ENCODE assay signal across 19 cellular contexts in genomic region chr12:124030008-124030407, GRCh38. TPM values are rescaled to one million over a fixed set of nuclear protein-coding genes. Genes with fewer than 3 reads are reported as not detected.
A peak's percentile ranks its signal among the peaks of the same experiment; 100 is the strongest.
DNase-seq lines count a peak whose midpoint lies in the region; TF ChIP-seq lines count a peak whose summit lies in the region.
"Had no signal": no experiment of that assay in that cellular context is flagged by ENCODE, and none has a peak within 500 bp of the region (broad histone marks: within the 10 kb centered on the region; RNA-seq: fewer than 3 reads in every experiment).

No MANE protein-coding gene starts in this region.

- H3K4me2 ChIP-seq in H9 (ENCODE audit: insufficient read depth, insufficient read length, low read length) (no peak overlapping the region), smooth muscle cell (peak overlapping the region; percentile 82)

- no peak overlapping the region for H3K4ac ChIP-seq in H9 (ENCODE audit: low read depth, low read length)

- no peak overlapping the region for H2BK120ac ChIP-seq in H9 (ENCODE audit: low read depth, low read length, poor library complexity, severe bottlenecking)

- H2AK5ac ChIP-seq in H9 (ENCODE audit: insufficient read length, low read length), result no peak overlapping the region

- no peak overlapping the region for H4K91ac ChIP-seq in H9 (ENCODE audit: insufficient read length, low read depth, low read length)

- H2AFZ ChIP-seq in H9 (ENCODE audit: low read length) (no peak overlapping the region), smooth muscle cell (ENCODE audit: low read depth) (no peak overlapping the region)

- no peaks in the 10 kb centered on the region for H3K23me2 ChIP-seq in H9 (ENCODE audit: insufficient read length, low read depth, low read length, poor library complexity, severe bottlenecking)

- H3K9me3 Mint-ChIP-seq in H9, result peaks cover 3 to 8% of the 10 kb centered on the region in 2 experiments; a peak in 4 of 5 replicates
- H3K9me3 Mint-ChIP-seq in mesothelial cell of epicardium, result no peaks in the 10 kb centered on the region
- H3K9me3 Mint-ChIP-seq: stimulated activated naive CD8-positive, alpha-beta T cell treated with anti-CD3 and anti-CD28 coated beads, Interleukin-15, amount 100 ng/mL, for 72 hours had no signal

- TF ChIP-seq CTCF in H9 (conservative IDR thresholded peaks at IDR 0.05), result no peak
- TF ChIP-seq CTCF in brain microvascular endothelial cell (IDR thresholded peaks at IDR 0.05; ENCODE audit: low read depth, low read length, missing control alignments), result no peak
- TF ChIP-seq CTCF in mesothelial cell of epicardium (IDR thresholded peaks at IDR 0.05; ENCODE audit: unreplicated experiment), result no peak
- TF ChIP-seq CTCF in smooth muscle cell (IDR thresholded peaks at IDR 0.05; ENCODE audit: borderline replicate concordance, insufficient read depth, poor library complexity, severe bottlenecking), result no peak

- in situ Hi-C loops in brain microvascular endothelial cell (cut with HindIII; ENCODE audit: low pct_ligation_motif_present, low sequenced_read_pairs), result no loop called here

- H3K36me3 Mint-ChIP-seq in H9 (ENCODE audit: insufficient read depth in 1 of 3, low read depth in 3 of 3) (peaks cover 0 to 5% (median 4%) of the 10 kb centered on the region in 3 experiments; a peak in 4 of 7 replicates), mesothelial cell of epicardium (peaks cover 4% of the 10 kb centered on the region)

- H3K4me1 Mint-ChIP-seq in H9 (peaks cover 11 to 13% of the 10 kb centered on the region in 2 experiments), mesothelial cell of epicardium (peaks cover 10% of the 10 kb centered on the region)
- H3K4me1 Mint-ChIP-seq: stimulated activated naive CD8-positive, alpha-beta T cell treated with anti-CD3 and anti-CD28 coated beads, Interleukin-15, amount 100 ng/mL, for 72 hours had no signal

- no peak overlapping the region for H3K18ac ChIP-seq in H9 (ENCODE audit: insufficient read length, low read depth, low read length)

- H3K27ac Mint-ChIP-seq in H9 (no peak overlapping the region), mesothelial cell of epicardium (peak overlapping the region; percentile 86)
- H3K27ac Mint-ChIP-seq: activated CD8-positive, alpha-beta T cell treated with anti-CD3 and anti-CD28 coated beads, Interleukin-2, amount 10 ng/mL, durations not matched to agents 7 days and 5 days; stimulated activated naive CD8-positive, alpha-beta T cell treated with anti-CD3 and anti-CD28 coated beads, Interleukin-15, amount 100 ng/mL, for 72 hours had no signal

- peaks cover 16% of the 10 kb centered on the region for H3F3A ChIP-seq in smooth muscle cell (ENCODE audit: low read depth)

- H2BK15ac ChIP-seq in H9 (ENCODE audit: low read depth, low read length), result no peak overlapping the region

- H3K9me3 ChIP-seq in H9 (ENCODE audit: control insufficient read depth, low read depth, low read length) (no peaks in the 10 kb centered on the region), smooth muscle cell (replicated peaks; ENCODE audit: low read depth) (no peaks in the 10 kb centered on the region)
- H3K9me3 ChIP-seq: body of pancreas, psoas muscle, tibial nerve had no signal

- no peak overlapping the region for H2BK12ac ChIP-seq in H9 (ENCODE audit: insufficient read length, low read depth, low read length)

- no CpG with 5 or more reads among the region's 12 CpGs for WGBS in H9 (ENCODE audit: extremely low coverage, insufficient read length, low lambda C conversion rate)
- 61% methylated on average over 12 of the region's 12 CpGs for WGBS in smooth muscle cell (ENCODE audit: low lambda C conversion rate)

- no peaks in the 10 kb centered on the region for H3K79me1 ChIP-seq in H9 (ENCODE audit: insufficient read depth, low read depth, low read length, poor library complexity, severe bottlenecking)

- H3K23ac ChIP-seq in H9 (ENCODE audit: insufficient read length, low read depth, low read length), result no peak overlapping the region

- H3K27me3 ChIP-seq in H9 (ENCODE audit: insufficient read depth, low read length) (no peaks in the 10 kb centered on the region), brain microvascular endothelial cell (replicated peaks) (no peaks in the 10 kb centered on the region), smooth muscle cell (ENCODE audit: low read depth) (no peaks in the 10 kb centered on the region)
- H3K27me3 ChIP-seq: body of pancreas, tibial nerve had no signal

- H3K4me3 ChIP-seq in brain microvascular endothelial cell (ENCODE audit: low read depth, low read length) (no peak overlapping the region), smooth muscle cell (no peak overlapping the region)
- H3K4me3 ChIP-seq: body of pancreas, lung, psoas muscle, tibial nerve had no signal

- no peak overlapping the region for H3K4me3 Mint-ChIP-seq in H9
- no peak overlapping the region for H3K4me3 Mint-ChIP-seq in mesothelial cell of epicardium
- H3K4me3 Mint-ChIP-seq: activated CD8-positive, alpha-beta T cell treated with anti-CD3 and anti-CD28 coated beads, Interleukin-2, amount 10 ng/mL, durations not matched to agents 7 days and 5 days; stimulated activated naive CD8-positive, alpha-beta T cell treated with anti-CD3 and anti-CD28 coated beads, Interleukin-15, amount 100 ng/mL, for 72 hours had no signal

- H3K56ac ChIP-seq in H9 (ENCODE audit: insufficient read length, low read depth, low read length), result no peak overlapping the region

- H4K20me1 ChIP-seq in H9 (ENCODE audit: control insufficient read depth, insufficient read depth, insufficient read length), result no peaks in the 10 kb centered on the region
- no peaks in the 10 kb centered on the region for H4K20me1 ChIP-seq in smooth muscle cell (ENCODE audit: low read depth)

- H3K79me2 ChIP-seq in H9 (ENCODE audit: insufficient read depth, low read length) (no peaks in the 10 kb centered on the region), smooth muscle cell (ENCODE audit: low read depth) (no peaks in the 10 kb centered on the region)

- no peak overlapping the region for H3K9ac ChIP-seq in H9 (ENCODE audit: extremely low read depth, insufficient read length, low read length)
- peak overlapping the region; percentile 66 for H3K9ac ChIP-seq in smooth muscle cell (ENCODE audit: low read depth)

- DNase-seq in H9 (peak; percentile 24), brain microvascular endothelial cell (no peak), mesothelial cell of epicardium (ENCODE audit: low spot score in 2 of 2, unreplicated experiment in 2 of 2) (no peak), smooth muscle cell (lab: John Stamatoyannopoulos, UW; ENCODE audit: unreplicated experiment) (no peak), T-helper 1 cell (no peak), NCI-H510A treated with DMSO at 0.1 percent for 48 hours (lab: John Stamatoyannopoulos, UW) (no peak), midbrain (lab: John Stamatoyannopoulos, UW) (no peak)
- DNase-seq: activated CD8-positive, alpha-beta T cell treated with anti-CD3 and anti-CD28 coated beads, Interleukin-2, amount 10 ng/mL, durations not matched to agents 7 days and 5 days; DMS79 treated with DMSO at 0.1 percent for 48 hours; head of caudate nucleus; kidney glomerular epithelial cell; MV-4-11; NCI-H446 treated with DMSO at 0.1 percent for 48 hours; psoas muscle; stimulated activated naive CD8-positive, alpha-beta T cell treated with anti-CD3 and anti-CD28 coated beads, Interleukin-15, amount 100 ng/mL, for 72 hours had no signal

- H3T11ph ChIP-seq in H9 (ENCODE audit: low read length), result no peak overlapping the region

- H3K27ac ChIP-seq in H9 (ENCODE audit: insufficient read length, low read depth, low read length) (no peak overlapping the region), brain microvascular endothelial cell (peak overlapping the region; percentile 48), smooth muscle cell (ENCODE audit: low read depth) (peak overlapping the region; percentile 96)
- H3K27ac ChIP-seq: body of pancreas, C4-2B, psoas muscle had no signal

- H4K5ac ChIP-seq in H9 (ENCODE audit: insufficient read length, low read depth, low read length), result no peak overlapping the region

- no peak overlapping the region for H4K8ac ChIP-seq in H9 (replicated peaks; ENCODE audit: insufficient read length, low read depth, low read length)

- H3K27me3 Mint-ChIP-seq in H9 (ENCODE audit: low read depth), result peaks cover 23% of the 10 kb centered on the region
- H3K27me3 Mint-ChIP-seq in mesothelial cell of epicardium (ENCODE audit: low read depth), result no peaks in the 10 kb centered on the region

- no peak overlapping the region for H2BK5ac ChIP-seq in H9 (ENCODE audit: insufficient read length, low read length)

- no peak overlapping the region for H2BK20ac ChIP-seq in H9 (ENCODE audit: low read depth, low read length, poor library complexity, severe bottlenecking)

- no peak overlapping the region for H3K14ac ChIP-seq in H9 (ENCODE audit: insufficient read depth, low read length)

- H3K36me3 ChIP-seq in brain microvascular endothelial cell (replicated peaks), result no peaks in the 10 kb centered on the region
- H3K36me3 ChIP-seq in smooth muscle cell (ENCODE audit: low read depth), result no peaks in the 10 kb centered on the region
- H3K36me3 ChIP-seq: tibial nerve had no signal

- H3K4me1 ChIP-seq in H9 (ENCODE audit: insufficient read depth, low read length), result no peaks in the 10 kb centered on the region
- H3K4me1 ChIP-seq in smooth muscle cell (ENCODE audit: low read depth), result peaks cover 12% of the 10 kb centered on the region
- H3K4me1 ChIP-seq: body of pancreas had no signal

RNA-seq across cellular contexts. Expression of gene ZNF664, which starts 57.0 kb away (rescaled TPM):
- total RNA-seq in H9 (2021) (29.5 and 31.7 TPM in 2 replicates), mesothelial cell of epicardium (112 to 122 TPM (median 116 TPM) in 3 replicates), smooth muscle cell (39.2 and 47.7 TPM in 2 replicates)
- 6.4 and 8.1 TPM in 2 replicates for polyA plus RNA-seq in smooth muscle cell

RNA-seq across cellular contexts. Expression of gene CCDC92, which starts 57.4 kb away (rescaled TPM):
- 1.0 and 1.3 TPM in 2 replicates for total RNA-seq in H9 (2021)
- total RNA-seq in mesothelial cell of epicardium, result 51.9 to 55.1 TPM (median 52.4 TPM) in 3 replicates
- total RNA-seq in smooth muscle cell, result 14.8 and 17.4 TPM in 2 replicates
- 60.7 and 68.2 TPM in 2 replicates for polyA plus RNA-seq in smooth muscle cell
